ENCODE assay signal across 1 cellular context in the genomic region with DNA sequence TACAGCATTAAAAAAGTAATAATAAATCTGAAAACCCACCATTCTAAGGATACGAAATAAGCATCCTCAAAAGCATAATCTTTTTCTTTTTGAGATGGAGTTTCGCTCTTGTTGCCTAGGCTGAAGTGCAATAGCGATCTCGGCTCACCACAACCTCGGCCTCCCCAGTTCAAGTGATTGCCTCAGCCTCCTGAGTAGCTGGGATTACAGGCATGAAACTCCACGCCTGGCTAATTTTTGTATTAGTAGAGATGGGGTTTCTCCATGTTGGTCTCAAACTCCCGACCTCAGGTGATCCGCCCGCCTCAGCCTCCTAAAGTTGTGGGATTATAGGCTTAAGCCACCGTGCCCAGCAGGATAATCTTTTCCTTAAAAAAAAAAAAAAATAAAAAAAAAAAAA.
TF ChIP-seq lines count a peak whose summit lies in the region.

No MANE protein-coding gene starts in this region.

TF ChIP-seq in K562, 482 proteins besides CTCF, POLR2A, EP300 and RAD21 (continued from another document):
- TF ChIP-seq NCOA1 (IDR thresholded peaks at IDR 0.05; ENCODE audit: low read depth): no peak
- no peak for TF ChIP-seq HDAC8 (tag; IDR thresholded peaks at IDR 0.05)
- TF ChIP-seq ETV6 (IDR thresholded peaks at IDR 0.05; ENCODE audit: borderline replicate concordance in 1 of 2, low read depth in 2 of 2, low read length in 1 of 2): no peak
- TF ChIP-seq ETV6 (CRISPR knock-in tag; IDR thresholded peaks at IDR 0.05; ENCODE audit: borderline replicate concordance): no peak
- TF ChIP-seq MTA2 (IDR thresholded peaks at IDR 0.05; ENCODE audit: low read depth): no peak
- no peak for TF ChIP-seq TAF15 (IDR thresholded peaks at IDR 0.05; ENCODE audit: low read depth, low read length)
- TF ChIP-seq FOSL1 (tag; conservative IDR thresholded peaks at IDR 0.05): no peak
- TF ChIP-seq, protein P1, sequence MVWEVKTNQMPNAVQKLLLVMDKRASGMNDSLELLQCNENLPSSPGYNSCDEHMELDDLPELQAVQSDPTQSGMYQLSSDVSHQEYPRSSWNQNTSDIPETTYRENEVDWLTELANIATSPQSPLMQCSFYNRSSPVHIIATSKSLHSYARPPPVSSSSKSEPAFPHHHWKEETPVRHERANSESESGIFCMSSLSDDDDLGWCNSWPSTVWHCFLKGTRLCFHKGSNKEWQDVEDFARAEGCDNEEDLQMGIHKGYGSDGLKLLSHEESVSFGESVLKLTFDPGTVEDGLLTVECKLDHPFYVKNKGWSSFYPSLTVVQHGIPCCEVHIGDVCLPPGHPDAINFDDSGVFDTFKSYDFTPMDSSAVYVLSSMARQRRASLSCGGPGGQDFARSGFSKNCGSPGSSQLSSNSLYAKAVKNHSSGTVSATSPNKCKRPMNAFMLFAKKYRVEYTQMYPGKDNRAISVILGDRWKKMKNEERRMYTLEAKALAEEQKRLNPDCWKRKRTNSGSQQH (CRISPR knock-in tag; IDR thresholded peaks at IDR 0.05): no peak
- no peak for TF ChIP-seq SMARCB1 (IDR thresholded peaks at IDR 0.05; ENCODE audit: insufficient read length, low read depth)
- no peak for TF ChIP-seq SIN3A (IDR thresholded peaks at IDR 0.05; ENCODE audit: borderline replicate concordance in 2 of 2, control insufficient read depth in 1 of 2, low read depth in 2 of 2, low read length in 2 of 2)
- TF ChIP-seq EZH2 (IDR thresholded peaks at IDR 0.05; ENCODE audit: borderline replicate concordance, low read depth, low read length): no peak
- no peak for TF ChIP-seq KAT7 (CRISPR knock-in tag; IDR thresholded peaks at IDR 0.05; ENCODE audit: borderline replicate concordance)
- peak in 1 of 2 experiments; percentile 61; a peak in 1 of 3 replicates for TF ChIP-seq CBX3 (IDR thresholded peaks at IDR 0.05; ENCODE audit: borderline replicate concordance in 1 of 2, low read length in 2 of 2)
- peak; percentile 90 for TF ChIP-seq ZFP36 (IDR thresholded peaks at IDR 0.05; ENCODE audit: low read depth, low read length, partially characterized antibody)
- TF ChIP-seq, protein P2, sequence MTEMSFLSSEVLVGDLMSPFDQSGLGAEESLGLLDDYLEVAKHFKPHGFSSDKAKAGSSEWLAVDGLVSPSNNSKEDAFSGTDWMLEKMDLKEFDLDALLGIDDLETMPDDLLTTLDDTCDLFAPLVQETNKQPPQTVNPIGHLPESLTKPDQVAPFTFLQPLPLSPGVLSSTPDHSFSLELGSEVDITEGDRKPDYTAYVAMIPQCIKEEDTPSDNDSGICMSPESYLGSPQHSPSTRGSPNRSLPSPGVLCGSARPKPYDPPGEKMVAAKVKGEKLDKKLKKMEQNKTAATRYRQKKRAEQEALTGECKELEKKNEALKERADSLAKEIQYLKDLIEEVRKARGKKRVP (CRISPR knock-in tag; IDR thresholded peaks at IDR 0.05): no peak
- TF ChIP-seq, protein P3, sequence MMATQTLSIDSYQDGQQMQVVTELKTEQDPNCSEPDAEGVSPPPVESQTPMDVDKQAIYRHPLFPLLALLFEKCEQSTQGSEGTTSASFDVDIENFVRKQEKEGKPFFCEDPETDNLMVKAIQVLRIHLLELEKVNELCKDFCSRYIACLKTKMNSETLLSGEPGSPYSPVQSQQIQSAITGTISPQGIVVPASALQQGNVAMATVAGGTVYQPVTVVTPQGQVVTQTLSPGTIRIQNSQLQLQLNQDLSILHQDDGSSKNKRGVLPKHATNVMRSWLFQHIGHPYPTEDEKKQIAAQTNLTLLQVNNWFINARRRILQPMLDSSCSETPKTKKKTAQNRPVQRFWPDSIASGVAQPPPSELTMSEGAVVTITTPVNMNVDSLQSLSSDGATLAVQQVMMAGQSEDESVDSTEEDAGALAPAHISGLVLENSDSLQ (IDR thresholded peaks at IDR 0.05): no peak
- TF ChIP-seq CBFA2T2 (conservative IDR thresholded peaks at IDR 0.05): no peak
